In genomic region chr16:74455619-74456289, GRCh38 we compare ENCODE assay signal across 21 cellular contexts.
A peak's percentile ranks its signal among the peaks of the same experiment; 100 is the strongest.
DNase-seq lines count a peak whose midpoint lies in the region; ATAC-seq and TF ChIP-seq lines count a peak whose summit lies in the region.
"Had no signal": no experiment of that assay in that cellular context is flagged by ENCODE, and none has a peak within 500 bp of the region (broad histone marks: within the 10 kb centered on the region; RNA-seq: fewer than 3 reads in every experiment).

No MANE protein-coding gene starts in this region.

- peaks cover 84% of the 10 kb centered on the region for H3K36me3 Mint-ChIP-seq in nephron progenitor cell (ENCODE audit: low read depth)

- H3K4me1 ChIP-seq in RWPE2 (ENCODE audit: insufficient read depth, poor library complexity, severe bottlenecking): peaks cover 20% of the 10 kb centered on the region
- H3K4me1 ChIP-seq: lower lobe of right lung, Peyer's patch had no signal

- no peak overlapping the region for H3K4me3 Mint-ChIP-seq in nephron progenitor cell
- H3K4me3 Mint-ChIP-seq: activated CD4-positive, alpha-beta T cell treated with anti-CD3 and anti-CD28 coated beads for 36 hours; activated T-cell treated with anti-CD3 and anti-CD28 coated beads, Interleukin-2, amount 50 U/mL, for 4 hours; stimulated activated naive CD8-positive, alpha-beta T cell treated with anti-CD3 and anti-CD28 coated beads, Interleukin-15, Interleukin-2, amounts not matched to agents 100 ng/mL and 50 ng/mL, for 24 hours; T-cell had no signal

- DNase-seq in ELR (ENCODE audit: low read depth) (peak; percentile 63), RWPE2 (ENCODE audit: low spot score) (peak; percentile 77), epithelial cell of prostate (ENCODE audit: low read depth, low spot score) (peak; percentile 12), nephron progenitor cell (no peak), NCI-H524 (lab: John Stamatoyannopoulos, UW) (no peak), hepatic stellate cell (ENCODE audit: low spot score) (no peak), NCI-H524 treated with DMSO at 0.1 percent for 48 hours (lab: John Stamatoyannopoulos, UW) (no peak)
- DNase-seq: activated CD4-positive, alpha-beta T cell treated with anti-CD3 and anti-CD28 coated beads for 36 hours; activated T-cell treated with anti-CD3 and anti-CD28 coated beads, Interleukin-2, amount 50 U/mL, for 4 hours; Karpas-422; lower lobe of right lung; NCI-H187 treated with DMSO at 0.1 percent for 48 hours; NCI-H526; right cardiac atrium; T-cell had no signal

- no peaks in the 10 kb centered on the region for H3K9me3 ChIP-seq in RWPE2 (ENCODE audit: severe bottlenecking)
- H3K9me3 ChIP-seq: BLaER1, lower lobe of right lung, Peyer's patch, vagina had no signal

- no peaks in the 10 kb centered on the region for H3K27me3 ChIP-seq in RWPE2 (ENCODE audit: insufficient read depth, poor library complexity, severe bottlenecking)
- H3K27me3 ChIP-seq: BLaER1, cardiac muscle cell, Peyer's patch, vagina had no signal

- peaks cover 3% of the 10 kb centered on the region for H3K27me3 Mint-ChIP-seq in nephron progenitor cell (ENCODE audit: low read depth, poor library complexity)
- H3K27me3 Mint-ChIP-seq: activated CD4-positive, alpha-beta T cell treated with anti-CD3 and anti-CD28 coated beads for 36 hours; stimulated activated naive CD8-positive, alpha-beta T cell treated with anti-CD3 and anti-CD28 coated beads, Interleukin-15, Interleukin-2, amounts not matched to agents 100 ng/mL and 50 ng/mL, for 24 hours; T-cell had no signal

- no peak overlapping the region for H3K4me3 ChIP-seq in RWPE2 (ENCODE audit: severe bottlenecking)
- H3K4me3 ChIP-seq: BLaER1, cardiac muscle cell, lower lobe of right lung, Peyer's patch, vagina had no signal

- H3K36me3 ChIP-seq in RWPE2 (ENCODE audit: low read depth): peaks cover 59% of the 10 kb centered on the region

- H3K27ac Mint-ChIP-seq in nephron progenitor cell: peak overlapping the region; percentile 4
- H3K27ac Mint-ChIP-seq: activated CD4-positive, alpha-beta T cell treated with anti-CD3 and anti-CD28 coated beads for 36 hours had no signal

- TF ChIP-seq CTCF in RWPE2 (IDR thresholded peaks at IDR 0.05; ENCODE audit: poor library complexity, severe bottlenecking): no peak
- no peak for TF ChIP-seq CTCF in nephron progenitor cell (IDR thresholded peaks at IDR 0.05)

- H3K9me3 Mint-ChIP-seq in nephron progenitor cell: no peaks in the 10 kb centered on the region
- H3K9me3 Mint-ChIP-seq: activated T-cell treated with anti-CD3 and anti-CD28 coated beads, Interleukin-2, amount 50 U/mL, for 4 hours; stimulated activated naive CD8-positive, alpha-beta T cell treated with anti-CD3 and anti-CD28 coated beads, Interleukin-15, Interleukin-2, amounts not matched to agents 100 ng/mL and 50 ng/mL, for 24 hours; T-cell had no signal

- H3K4me1 Mint-ChIP-seq in nephron progenitor cell: peaks cover 13% of the 10 kb centered on the region
- H3K4me1 Mint-ChIP-seq: activated CD4-positive, alpha-beta T cell treated with anti-CD3 and anti-CD28 coated beads for 36 hours; T-cell had no signal

- ATAC-seq in RWPE2 (ENCODE audit: low read depth) (peak; percentile 84), GM21526 (IDR thresholded peaks at IDR 0.05; ENCODE audit: low FRiP score, unreplicated experiment) (no peak)
- ATAC-seq: activated CD4-positive, alpha-beta T cell treated with anti-CD3 and anti-CD28 coated beads for 36 hours; activated T-cell treated with anti-CD3 and anti-CD28 coated beads, Interleukin-2, amount 50 U/mL, for 4 hours; lower lobe of right lung; right cardiac atrium; T-cell had no signal

- H3K27ac ChIP-seq in RWPE2 (ENCODE audit: poor library complexity, severe bottlenecking): peak overlapping the region; percentile 96
- H3K27ac ChIP-seq in epithelial cell of prostate: peak overlapping the region; percentile 89
- H3K27ac ChIP-seq: BLaER1, cardiac muscle cell, lower lobe of right lung, vagina had no signal

Comparison
In these comparisons a context has a peak if more than half of its experiments do, and no peak if none do; other contexts are left out.
1. DNase-seq: peak in ELR (single experiment), RWPE2 (single experiment) and epithelial cell of prostate (single experiment); none in nephron progenitor cell (single experiment), NCI-H524 (0 of 2), hepatic stellate cell (single experiment) and NCI-H524 treated with DMSO at 0.1 percent for 48 hours (single experiment).